In genomic region chr3:153484842-153485241, GRCh38 we compare ENCODE assay signal across 25 cellular contexts.
DNase-seq lines count a peak whose midpoint lies in the region; ATAC-seq and TF ChIP-seq lines count a peak whose summit lies in the region.
"Had no signal": no experiment of that assay in that cellular context is flagged by ENCODE, and none has a peak within 500 bp of the region (broad histone marks: within the 10 kb centered on the region; RNA-seq: fewer than 3 reads in every experiment).

No MANE protein-coding gene starts in this region.

- in situ Hi-C loops in KBM-7 (cut with MboI; ENCODE audit: low pct_unique_long_range_greater_than_20kb, low sequenced_read_pairs) = no loop called here

- H3K4me1 ChIP-seq in prostate gland (replicated peaks) = no peaks in the 10 kb centered on the region
- H3K4me1 ChIP-seq: esophagus muscularis mucosa, foreskin keratinocyte, stomach, tibial artery had no signal

- H3K9me3 ChIP-seq in prostate gland = no peaks in the 10 kb centered on the region
- H3K9me3 ChIP-seq: esophagus muscularis mucosa, mucosa of descending colon, SK-N-SH, stomach, tibial artery had no signal

- CTCF ChIA-PET in activated CD8-positive, alpha-beta memory T cell treated with anti-CD3 and anti-CD28 coated beads, Interleukin-2, amount 10 ng/mL, durations not matched to agents 7 days and 5 days (lab: Charles Lee) = no interaction called here

- peak overlapping the region; percentile 12 for H3K4me3 Mint-ChIP-seq in activated CD8-positive, alpha-beta memory T cell treated with anti-CD3 and anti-CD28 coated beads, Interleukin-2, amount 10 ng/mL, durations not matched to agents 7 days and 5 days
- no peak overlapping the region for H3K4me3 Mint-ChIP-seq in effector memory CD8-positive, alpha-beta T cell
- H3K4me3 Mint-ChIP-seq: central memory CD8-positive, alpha-beta T cell; dendritic cell treated with granulocyte-macrophage colony-stimulating factor and Interleukin-4, amounts not matched to agents 40 ng/mL and 50 ng/mL, for 4 days; nephron had no signal

- no peak overlapping the region for H3K4me3 ChIP-seq in prostate gland
- H3K4me3 ChIP-seq: esophagus muscularis mucosa, lung, mucosa of descending colon, skin epidermis, stomach, tibial artery had no signal

- H3K36me3 Mint-ChIP-seq in activated CD8-positive, alpha-beta memory T cell treated with anti-CD3 and anti-CD28 coated beads, Interleukin-2, amount 10 ng/mL, durations not matched to agents 7 days and 5 days = peaks cover 7% of the 10 kb centered on the region
- H3K36me3 Mint-ChIP-seq in effector memory CD8-positive, alpha-beta T cell (ENCODE audit: insufficient read depth) = peaks cover 2% of the 10 kb centered on the region

- peak; percentile 67 for ATAC-seq in activated CD8-positive, alpha-beta memory T cell treated with anti-CD3 and anti-CD28 coated beads, Interleukin-2, amount 10 ng/mL, durations not matched to agents 7 days and 5 days
- peak; percentile 51 for ATAC-seq in GM18907 (IDR thresholded peaks at IDR 0.05; ENCODE audit: unreplicated experiment)
- peak; percentile 31 for ATAC-seq in effector memory CD8-positive, alpha-beta T cell (replicated peaks)
- ATAC-seq: foreskin keratinocyte, HCT116, mucosa of descending colon had no signal

- H3K9me3 Mint-ChIP-seq in activated CD8-positive, alpha-beta memory T cell treated with anti-CD3 and anti-CD28 coated beads, Interleukin-2, amount 10 ng/mL, durations not matched to agents 7 days and 5 days (ENCODE audit: low read depth) = no peaks in the 10 kb centered on the region
- no peaks in the 10 kb centered on the region for H3K9me3 Mint-ChIP-seq in effector memory CD8-positive, alpha-beta T cell
- H3K9me3 Mint-ChIP-seq: central memory CD8-positive, alpha-beta T cell; dendritic cell treated with granulocyte-macrophage colony-stimulating factor and Interleukin-4, amounts not matched to agents 40 ng/mL and 50 ng/mL, for 4 days; nephron had no signal

- H3K27me3 ChIP-seq in prostate gland (replicated peaks; ENCODE audit: insufficient read depth) = no peaks in the 10 kb centered on the region
- H3K27me3 ChIP-seq: esophagus muscularis mucosa, stomach, tibial artery had no signal

- 88% methylated on average over 3 of the region's 3 CpGs for WGBS in prostate gland

- no peak overlapping the region for H3K27ac ChIP-seq in prostate gland
- H3K27ac ChIP-seq: esophagus muscularis mucosa, foreskin keratinocyte, HL-60, skin epidermis, stomach, tibial artery had no signal

- peak overlapping the region; percentile 62 for H3K27ac Mint-ChIP-seq in activated CD8-positive, alpha-beta memory T cell treated with anti-CD3 and anti-CD28 coated beads, Interleukin-2, amount 10 ng/mL, durations not matched to agents 7 days and 5 days
- H3K27ac Mint-ChIP-seq in effector memory CD8-positive, alpha-beta T cell = no peak overlapping the region
- H3K27ac Mint-ChIP-seq: dendritic cell treated with granulocyte-macrophage colony-stimulating factor and Interleukin-4, amounts not matched to agents 40 ng/mL and 50 ng/mL, for 4 days; nephron had no signal

- no peak for DNase-seq in activated CD8-positive, alpha-beta memory T cell treated with anti-CD3 and anti-CD28 coated beads, Interleukin-2, amount 10 ng/mL, durations not matched to agents 7 days and 5 days
- DNase-seq in activated CD8-positive, alpha-beta memory T cell treated with anti-CD3 and anti-CD28 coated beads, Interleukin-2, amount 50 U/mL, for 48 hours = no peak
- DNase-seq in KBM-7 = peak; percentile 4
- no peak for DNase-seq in effector memory CD8-positive, alpha-beta T cell
- DNase-seq in HPDE6-E6E7 (ENCODE audit: extremely low spot score) = no peak
- no peak for DNase-seq in prostate gland (ENCODE audit: low spot score)
- no peak for DNase-seq in SK-N-DZ (ENCODE audit: low spot score)
- DNase-seq: activated CD4-positive, alpha-beta T cell treated with anti-CD3 and anti-CD28 coated beads for 1 hour; AML-193; foreskin keratinocyte; mucosa of descending colon; NCI-H1694; NCI-H446 treated with DMSO at 0.1 percent for 48 hours; SK-N-SH; stomach; tibial artery had no signal

- intact Hi-C loops in prostate gland (cut with DNase I) = no loop called here

- H3K27me3 Mint-ChIP-seq in activated CD8-positive, alpha-beta memory T cell treated with anti-CD3 and anti-CD28 coated beads, Interleukin-2, amount 10 ng/mL, durations not matched to agents 7 days and 5 days = no peaks in the 10 kb centered on the region
- H3K27me3 Mint-ChIP-seq in effector memory CD8-positive, alpha-beta T cell = peaks cover 0 to 6% of the 10 kb centered on the region in 2 donors
- H3K27me3 Mint-ChIP-seq: central memory CD8-positive, alpha-beta T cell; dendritic cell treated with granulocyte-macrophage colony-stimulating factor and Interleukin-4, amounts not matched to agents 40 ng/mL and 50 ng/mL, for 4 days had no signal

- H3K4me1 Mint-ChIP-seq in activated CD8-positive, alpha-beta memory T cell treated with anti-CD3 and anti-CD28 coated beads, Interleukin-2, amount 10 ng/mL, durations not matched to agents 7 days and 5 days = peaks cover 14% of the 10 kb centered on the region
- H3K4me1 Mint-ChIP-seq in effector memory CD8-positive, alpha-beta T cell (ENCODE audit: low read depth in 2 of 2) = peaks cover 6 to 9% of the 10 kb centered on the region in 2 donors
- H3K4me1 Mint-ChIP-seq: nephron had no signal

- no peaks in the 10 kb centered on the region for H3K36me3 ChIP-seq in prostate gland
- H3K36me3 ChIP-seq: esophagus muscularis mucosa, stomach, tibial artery had no signal

- TF ChIP-seq CTCF in prostate gland (IDR thresholded peaks at IDR 0.05) = no peak

- TF ChIP-seq POLR2A in prostate gland (IDR thresholded peaks at IDR 0.05) = no peak
